ENCODE assay signal across 10 cellular contexts in genomic region chr20:62369508-62370114, GRCh38. TPM values are rescaled to one million over a fixed set of nuclear protein-coding genes. Genes with fewer than 3 reads are reported as not detected.
DNase-seq lines count a peak whose midpoint lies in the region; ATAC-seq, FAIRE-seq and TF ChIP-seq lines count a peak whose summit lies in the region.
"Had no signal": no experiment of that assay in that cellular context is flagged by ENCODE, and none has a peak within 500 bp of the region (broad histone marks: within the 10 kb centered on the region; RNA-seq: fewer than 3 reads in every experiment).

No MANE protein-coding gene starts in this region.

- DNase-seq in HepG2 (ENCODE audit: low spot score) (no peak), right lobe of liver (no peak), epithelial cell of esophagus (ENCODE audit: low read depth) (peak; percentile 62), naive B cell (no peak), frontal cortex (ENCODE audit: low spot score in 2 of 2) (no peak), HPDE6-E6E7 (ENCODE audit: extremely low spot score) (no peak), cortex of kidney (lab: John Stamatoyannopoulos, UW) (no peak)
- no peak for DNase-seq in effector CD4-positive, alpha-beta T cell
- DNase-seq: immature natural killer cell, KBM-7 had no signal

- no peaks in the 10 kb centered on the region for H3K36me3 Mint-ChIP-seq in naive B cell

- H3K27ac ChIP-seq in HepG2 (ENCODE audit: extremely low read length, insufficient read depth, low read length) (peak overlapping the region; percentile 95), right lobe of liver (peak overlapping the region in 1 of 3 donors; percentile 85)

- H3K36me3 ChIP-seq in HepG2 (replicated peaks in 1 of 2; ENCODE audit: control insufficient read depth in 1 of 2, insufficient read depth in 2 of 2, low read length in 2 of 2): no peaks in the 10 kb centered on the region
- H3K36me3 ChIP-seq in right lobe of liver: no peaks in the 10 kb centered on the region

- peaks cover 5 to 18% (median 11%) of the 10 kb centered on the region in 3 donors for H3K27me3 Mint-ChIP-seq in naive B cell

- no peaks in the 10 kb centered on the region for H3K9me3 Mint-ChIP-seq in naive B cell
- H3K9me3 Mint-ChIP-seq: immature natural killer cell had no signal

- H3K27me3 ChIP-seq in HepG2 (ENCODE audit: control insufficient read depth in 1 of 2, insufficient read depth in 2 of 2, low read length in 2 of 2) (no peaks in the 10 kb centered on the region), right lobe of liver (no peaks in the 10 kb centered on the region)

- H3K4me3 ChIP-seq in HepG2 (replicated peaks in 1 of 3; ENCODE audit: insufficient read depth in 1 of 3, low read depth in 2 of 3, low read length in 3 of 3) (peak overlapping the region; percentile 65 to 95 (median 91)), right lobe of liver (peak overlapping the region in 1 of 3 donors; percentile 38), epithelial cell of esophagus (ENCODE audit: low read length) (no peak overlapping the region)

- H3K27ac Mint-ChIP-seq in naive B cell: no peak overlapping the region
- H3K27ac Mint-ChIP-seq: immature natural killer cell had no signal

- no peak for FAIRE-seq in HepG2 (lab: Jason Lieb, UNC)
- no peak for FAIRE-seq in frontal cortex (lab: Jason Lieb, UNC)

- BruUV-seq in HepG2 (replicated peaks; lab: Mats Ljungman, UMichigan): no TSS peak

- peaks cover 75% of the 10 kb centered on the region for H3K4me1 ChIP-seq in HepG2 (ENCODE audit: insufficient read depth, low read length)
- peaks cover 0 to 59% (median 23%) of the 10 kb centered on the region in 4 donors for H3K4me1 ChIP-seq in right lobe of liver

- peaks cover 20 to 32% (median 24%) of the 10 kb centered on the region in 3 donors for H3K4me1 Mint-ChIP-seq in naive B cell
- H3K4me1 Mint-ChIP-seq: immature natural killer cell had no signal

- CTCF ChIA-PET in HepG2 (lab: Yijun Ruan, JAX; ENCODE audit: low intra/inter-chr PET ratio, low total read pairs): interaction anchor here (2.5 kb wide), 1 partner anchor 68 kb away, joined by 10 read pairs; the partner anchor contains the start of gene ADRM1

- peak overlapping the region; percentile 90 for H3K9ac ChIP-seq in HepG2 (ENCODE audit: insufficient read depth, low read depth, low read length)

- 12% methylated on average over 9 of the region's 13 CpGs for WGBS in HepG2 (ENCODE audit: low lambda C conversion rate)
- WGBS in right lobe of liver (ENCODE audit: insufficient coverage, low coverage, low lambda C conversion rate, missing lambda C conversion rate): 54% methylated on average over 9 of the region's 13 CpGs

- no peak for ATAC-seq in HepG2
- ATAC-seq in right lobe of liver: no peak
- ATAC-seq in naive B cell (ENCODE audit: low read depth in 2 of 2): no peak

- intact Hi-C loops in HepG2 (cut with micrococcal nuclease; ENCODE audit: unreplicated experiment): loop anchor here (2.0 to 10.0 kb wide), 3 partner anchors 15 to 1595 kb away; partner anchors contain the start of genes MRGBP and ZNF512B
- intact Hi-C loops in right lobe of liver (cut with DNase I): no loop called here

- H3K79me2 ChIP-seq in HepG2 (ENCODE audit: insufficient read depth, low read length): peaks cover 24% of the 10 kb centered on the region

- in situ Hi-C loops in HepG2 (cut with HindIII; ENCODE audit: extremely low pct_ligation_motif_present, low pct_unique_long_range_greater_than_20kb): loop anchor here (5.0 kb wide), 1 partner anchor 67 kb away; the partner anchor contains the start of gene ADRM1

- H3K9me3 ChIP-seq in HepG2 (ENCODE audit: low read length) (no peaks in the 10 kb centered on the region), right lobe of liver (no peaks in the 10 kb centered on the region)

- 0 out of 4 replicates have a peak, but pooled peaks of 1 of the 2 experiments have one; percentile 6 for TF ChIP-seq POLR2A in HepG2 (IDR thresholded peaks at IDR 0.05; ENCODE audit: insufficient read depth in 1 of 2, low read depth in 2 of 2, low read length in 2 of 2)
- no peak for TF ChIP-seq POLR2A in right lobe of liver (IDR thresholded peaks at IDR 0.05)

- TF ChIP-seq CTCF in HepG2 (CRISPR knock-in tag; IDR thresholded peaks at IDR 0.05) (no peak), right lobe of liver (IDR thresholded peaks at IDR 0.05) (no peak), epithelial cell of esophagus (IDR thresholded peaks at IDR 0.05; ENCODE audit: insufficient read depth, low read depth, low read length, missing control alignments) (no peak)

- POLR2A ChIA-PET in HepG2 (lab: Yijun Ruan, JAX): interaction anchor here (0.6 to 10.1 kb wide), 21 partner anchors 7 to 584 kb away, joined by 3 to 187 read pairs (median 7); partner anchors contain the start of genes ADRM1, MTG2, OSBPL2 and RPS21

- peak overlapping the region; percentile 97 for H3K4me2 ChIP-seq in HepG2 (ENCODE audit: low read depth, low read length)

- TF ChIP-seq EP300 in HepG2 (IDR thresholded peaks at IDR 0.05; ENCODE audit: low read depth in 2 of 2, low read length in 2 of 2) (no peak), HepG2 (CRISPR knock-in tag; IDR thresholded peaks at IDR 0.05; ENCODE audit: borderline replicate concordance) (no peak)

- H3K4me3 Mint-ChIP-seq in naive B cell: peak overlapping the region in 6 of 8 donors; percentile 30 to 83 (median 64)
- H3K4me3 Mint-ChIP-seq: immature natural killer cell had no signal

- no peak for TF ChIP-seq RAD21 in HepG2 (CRISPR knock-in tag; IDR thresholded peaks at IDR 0.05)

- H2AFZ ChIP-seq in HepG2 (ENCODE audit: low read length): no peak overlapping the region

- H4K20me1 ChIP-seq in HepG2 (ENCODE audit: insufficient read depth, low read length): peaks cover 15% of the 10 kb centered on the region

RNA-seq across cellular contexts. Expression of gene LAMA5, which starts 2.5 kb away (rescaled TPM):
- 28.5 and 44.7 TPM in 2 replicates for total RNA-seq in HepG2 (2016; rRNA removed; fragmentation: Illumina TruSeq; extraction: Trizol)
- total RNA-seq in HepG2 (2016; cell fraction: cytosol; rRNA removed; fragmentation: Illumina TruSeq; extraction: Trizol; ENCODE audit: low read depth): 32.2 and 40.1 TPM in 2 replicates
- 24.0 and 53.5 TPM in 2 replicates for total RNA-seq in HepG2 (2016; cell fraction: insoluble cytoplasmic fraction; rRNA removed; fragmentation: Illumina TruSeq; extraction: Trizol)
- total RNA-seq in HepG2 (2016; cell fraction: membrane; rRNA removed; fragmentation: Illumina TruSeq; extraction: Trizol): 23.5 and 24.2 TPM in 2 replicates
- 108 and 131 TPM in 2 replicates for total RNA-seq in HepG2 (2016; cell fraction: nucleus; rRNA removed; fragmentation: Illumina TruSeq; extraction: Trizol)
- 21.0 and 22.7 TPM in 2 replicates for polyA plus RNA-seq in HepG2 (2011; rRNA removed)
- polyA plus RNA-seq in HepG2 (2011; cell fraction: cytosol; rRNA removed): 9.5 and 17.6 TPM in 2 replicates
- 504 and 754 TPM in 2 replicates for polyA plus RNA-seq in HepG2 (2011; cell fraction: nucleus; rRNA removed)
- polyA plus RNA-seq in HepG2 (2012): 96.2 and 135 TPM in 2 replicates
- polyA plus RNA-seq in HepG2 (2016; cell fraction: cytosol; fragmentation: Illumina TruSeq; extraction: Trizol; ENCODE audit: low read depth): 12.5 and 12.7 TPM in 2 replicates
- polyA plus RNA-seq in HepG2 (2016; cell fraction: insoluble cytoplasmic fraction; fragmentation: Illumina TruSeq; extraction: Trizol; ENCODE audit: low read depth): 34.3 and 49.3 TPM in 2 replicates
- 14.2 and 17.2 TPM in 2 replicates for polyA plus RNA-seq in HepG2 (2016; cell fraction: membrane; fragmentation: Illumina TruSeq; extraction: Trizol; ENCODE audit: low read depth)
- polyA plus RNA-seq in HepG2 (2016; cell fraction: nucleus; fragmentation: Illumina TruSeq; extraction: Trizol; ENCODE audit: insufficient read depth, low read depth): 598 and 620 TPM in 2 replicates
- 26.2 and 35.7 TPM in 2 replicates for polyA minus RNA-seq in HepG2 (2011; rRNA and poly(A)+ RNA removed; ENCODE audit: low replicate concordance)
- polyA minus RNA-seq in HepG2 (2011; cell fraction: cytosol; rRNA and poly(A)+ RNA removed): 23.2 and 27.1 TPM in 2 replicates
- polyA minus RNA-seq in HepG2 (2011; cell fraction: nucleus; rRNA and poly(A)+ RNA removed): 70.0 and 71.2 TPM in 2 replicates
- 10 to 100 TPM; 30.3 to 80.8 (median 47.1) TPM for total RNA-seq in right lobe of liver
- 10 to 100 TPM in 1 of 6 donors, 1 to 10 TPM in 4, under 1 TPM in 1; 0.50 to 11.9 (median 6.1) TPM for polyA plus RNA-seq in naive B cell (ENCODE audit: low read depth in 6 of 6)
- total RNA-seq in frontal cortex: 11.4 TPM

RNA-seq across cellular contexts. Expression of gene RPS21, which starts 17.3 kb away (rescaled TPM):
- total RNA-seq in HepG2 (2016; rRNA removed; fragmentation: Illumina TruSeq; extraction: Trizol) (2,584 and 2,647 TPM in 2 replicates), right lobe of liver (100 to 1,000 TPM; 339 to 696 (median 413) TPM), frontal cortex (821 TPM)
- 3,497 and 3,511 TPM in 2 replicates for total RNA-seq in HepG2 (2016; cell fraction: cytosol; rRNA removed; fragmentation: Illumina TruSeq; extraction: Trizol; ENCODE audit: low read depth)
- total RNA-seq in HepG2 (2016; cell fraction: insoluble cytoplasmic fraction; rRNA removed; fragmentation: Illumina TruSeq; extraction: Trizol): 2,606 and 2,768 TPM in 2 replicates
- 4,939 and 5,761 TPM in 2 replicates for total RNA-seq in HepG2 (2016; cell fraction: membrane; rRNA removed; fragmentation: Illumina TruSeq; extraction: Trizol)
- total RNA-seq in HepG2 (2016; cell fraction: nucleus; rRNA removed; fragmentation: Illumina TruSeq; extraction: Trizol): 1,156 and 1,166 TPM in 2 replicates
- polyA plus RNA-seq in HepG2 (2011; rRNA removed) (9,925 and 11,063 TPM in 2 replicates), naive B cell (ENCODE audit: low read depth in 6 of 6) (1,000 to 10,000 TPM; 1,712 to 3,127 (median 2,557) TPM)
- 11,031 and 15,081 TPM in 2 replicates for polyA plus RNA-seq in HepG2 (2011; cell fraction: cytosol; rRNA removed)
- 5,156 and 5,267 TPM in 2 replicates for polyA plus RNA-seq in HepG2 (2011; cell fraction: nucleus; rRNA removed)
- 6,658 and 8,852 TPM in 2 replicates for polyA plus RNA-seq in HepG2 (2012)
- 5,362 and 5,590 TPM in 2 replicates for polyA plus RNA-seq in HepG2 (2016; cell fraction: cytosol; fragmentation: Illumina TruSeq; extraction: Trizol; ENCODE audit: low read depth)
- polyA plus RNA-seq in HepG2 (2016; cell fraction: insoluble cytoplasmic fraction; fragmentation: Illumina TruSeq; extraction: Trizol; ENCODE audit: low read depth): 3,197 and 3,428 TPM in 2 replicates
- polyA plus RNA-seq in HepG2 (2016; cell fraction: membrane; fragmentation: Illumina TruSeq; extraction: Trizol; ENCODE audit: low read depth): 5,998 and 6,820 TPM in 2 replicates
- polyA plus RNA-seq in HepG2 (2016; cell fraction: nucleus; fragmentation: Illumina TruSeq; extraction: Trizol; ENCODE audit: insufficient read depth, low read depth): 2,753 and 2,989 TPM in 2 replicates
- polyA minus RNA-seq in HepG2 (2011; rRNA and poly(A)+ RNA removed; ENCODE audit: low replicate concordance): 2,340 and 3,999 TPM in 2 replicates
- 1,154 and 1,167 TPM in 2 replicates for polyA minus RNA-seq in HepG2 (2011; cell fraction: cytosol; rRNA and poly(A)+ RNA removed)
- polyA minus RNA-seq in HepG2 (2011; cell fraction: nucleus; rRNA and poly(A)+ RNA removed): 809 and 896 TPM in 2 replicates

RNA-seq across cellular contexts. Expression of gene CABLES2, which starts 37.5 kb away (rescaled TPM):
- total RNA-seq in HepG2 (2016; rRNA removed; fragmentation: Illumina TruSeq; extraction: Trizol) (9.7 and 10.2 TPM in 2 replicates), right lobe of liver (1 to 10 TPM; 1.4 to 2.9 (median 2.5) TPM), frontal cortex (2.9 TPM)
- 3.4 and 4.0 TPM in 2 replicates for total RNA-seq in HepG2 (2016; cell fraction: cytosol; rRNA removed; fragmentation: Illumina TruSeq; extraction: Trizol; ENCODE audit: low read depth)
- 9.2 and 9.3 TPM in 2 replicates for total RNA-seq in HepG2 (2016; cell fraction: insoluble cytoplasmic fraction; rRNA removed; fragmentation: Illumina TruSeq; extraction: Trizol)
- 13.2 and 14.3 TPM in 2 replicates for total RNA-seq in HepG2 (2016; cell fraction: membrane; rRNA removed; fragmentation: Illumina TruSeq; extraction: Trizol)
- 5.6 and 7.3 TPM in 2 replicates for total RNA-seq in HepG2 (2016; cell fraction: nucleus; rRNA removed; fragmentation: Illumina TruSeq; extraction: Trizol)
- polyA plus RNA-seq in HepG2 (2011; rRNA removed) (5.2 and 5.9 TPM in 2 replicates), naive B cell (ENCODE audit: low read depth in 6 of 6) (1 to 10 TPM in 4 of 6 donors, under 1 TPM in 1, not detected in 1; 1.00 to 3.3 (median 1.2) TPM)
- polyA plus RNA-seq in HepG2 (2011; cell fraction: cytosol; rRNA removed): 4.8 and 5.4 TPM in 2 replicates
- polyA plus RNA-seq in HepG2 (2011; cell fraction: nucleus; rRNA removed): 6.8 and 7.6 TPM in 2 replicates
- polyA plus RNA-seq in HepG2 (2012): 4.7 and 5.4 TPM in 2 replicates
- 7.5 and 8.3 TPM in 2 replicates for polyA plus RNA-seq in HepG2 (2016; cell fraction: cytosol; fragmentation: Illumina TruSeq; extraction: Trizol; ENCODE audit: low read depth)
- polyA plus RNA-seq in HepG2 (2016; cell fraction: insoluble cytoplasmic fraction; fragmentation: Illumina TruSeq; extraction: Trizol; ENCODE audit: low read depth): 20.6 and 26.7 TPM in 2 replicates
- 20.0 and 22.1 TPM in 2 replicates for polyA plus RNA-seq in HepG2 (2016; cell fraction: membrane; fragmentation: Illumina TruSeq; extraction: Trizol; ENCODE audit: low read depth)
- 18.8 and 19.3 TPM in 2 replicates for polyA plus RNA-seq in HepG2 (2016; cell fraction: nucleus; fragmentation: Illumina TruSeq; extraction: Trizol; ENCODE audit: insufficient read depth, low read depth)
- polyA minus RNA-seq in HepG2 (2011; rRNA and poly(A)+ RNA removed; ENCODE audit: low replicate concordance): 5.3 and 6.3 TPM in 2 replicates
- 4.9 and 6.3 TPM in 2 replicates for polyA minus RNA-seq in HepG2 (2011; cell fraction: cytosol; rRNA and poly(A)+ RNA removed)
- 4.8 and 5.2 TPM in 2 replicates for polyA minus RNA-seq in HepG2 (2011; cell fraction: nucleus; rRNA and poly(A)+ RNA removed)

RNA-seq across cellular contexts. Expression of gene RBBP8NL, which starts 57.7 kb away (rescaled TPM):
- total RNA-seq in HepG2 (2016; rRNA removed; fragmentation: Illumina TruSeq; extraction: Trizol) (0.46 and 0.86 TPM in 2 replicates), right lobe of liver (not detected), frontal cortex (not detected)
- 0.30 and 0.62 TPM in 2 replicates for total RNA-seq in HepG2 (2016; cell fraction: cytosol; rRNA removed; fragmentation: Illumina TruSeq; extraction: Trizol; ENCODE audit: low read depth)
- 0.65 and 0.76 TPM in 2 replicates for total RNA-seq in HepG2 (2016; cell fraction: insoluble cytoplasmic fraction; rRNA removed; fragmentation: Illumina TruSeq; extraction: Trizol)
- total RNA-seq in HepG2 (2016; cell fraction: membrane; rRNA removed; fragmentation: Illumina TruSeq; extraction: Trizol): 0.52 and 0.65 TPM in 2 replicates
- total RNA-seq in HepG2 (2016; cell fraction: nucleus; rRNA removed; fragmentation: Illumina TruSeq; extraction: Trizol): 0.78 and 0.81 TPM in 2 replicates
- polyA plus RNA-seq in HepG2 (2011; rRNA removed) (0.69 and 0.82 TPM in 2 replicates), naive B cell (ENCODE audit: low read depth in 6 of 6) (not detected)
- polyA plus RNA-seq in HepG2 (2011; cell fraction: cytosol; rRNA removed): 0.46 and 0.94 TPM in 2 replicates
- 1.1 and 1.2 TPM in 2 replicates for polyA plus RNA-seq in HepG2 (2011; cell fraction: nucleus; rRNA removed)
- polyA plus RNA-seq in HepG2 (2012): 0.24 and 0.42 TPM in 2 replicates
- polyA plus RNA-seq in HepG2 (2016; cell fraction: cytosol; fragmentation: Illumina TruSeq; extraction: Trizol; ENCODE audit: low read depth): 0.52 and 0.54 TPM in 2 replicates
- 0.67 and 0.91 TPM in 2 replicates for polyA plus RNA-seq in HepG2 (2016; cell fraction: insoluble cytoplasmic fraction; fragmentation: Illumina TruSeq; extraction: Trizol; ENCODE audit: low read depth)
- 0.51 and 0.60 TPM in 2 replicates for polyA plus RNA-seq in HepG2 (2016; cell fraction: membrane; fragmentation: Illumina TruSeq; extraction: Trizol; ENCODE audit: low read depth)
- polyA plus RNA-seq in HepG2 (2016; cell fraction: nucleus; fragmentation: Illumina TruSeq; extraction: Trizol; ENCODE audit: insufficient read depth, low read depth): 0.97 and 1.1 TPM in 2 replicates
- 0.40 TPM in 1 of 2 replicates, not detected in the other for polyA minus RNA-seq in HepG2 (2011; rRNA and poly(A)+ RNA removed; ENCODE audit: low replicate concordance)
- polyA minus RNA-seq in HepG2 (2011; cell fraction: cytosol; rRNA and poly(A)+ RNA removed): 0.40 TPM in 1 of 2 replicates, not detected in the other
- polyA minus RNA-seq in HepG2 (2011; cell fraction: nucleus; rRNA and poly(A)+ RNA removed): 0.26 and 0.75 TPM in 2 replicates
- polyA plus RNA-seq: immature natural killer cell had no signal
